In genomic region chrX:107396235-107396634, GRCh38 we compare ENCODE assay signal across 19 cellular contexts. TPM values are rescaled to one million over a fixed set of nuclear protein-coding genes. Genes with fewer than 3 reads are reported as not detected.
DNase-seq lines count a peak whose midpoint lies in the region; ATAC-seq and TF ChIP-seq lines count a peak whose summit lies in the region.
"Had no signal": no experiment of that assay in that cellular context is flagged by ENCODE, and none has a peak within 500 bp of the region (broad histone marks: within the 10 kb centered on the region; RNA-seq: fewer than 3 reads in every experiment).

No MANE protein-coding gene starts in this region.

- CTCF ChIA-PET in SK-N-SH (lab: Yijun Ruan, JAX), result no interaction called here

- H3K27me3 Mint-ChIP-seq in GM23338 (ENCODE audit: insufficient read depth, low read depth, poor library complexity), result no peaks in the 10 kb centered on the region

- H3K79me2 ChIP-seq in SK-N-SH (ENCODE audit: insufficient read depth) (no peaks in the 10 kb centered on the region), GM23338 (replicated peaks; ENCODE audit: insufficient read depth) (no peaks in the 10 kb centered on the region)

- no peak for DNase-seq in SK-N-SH
- no peak for DNase-seq in GM23338 (ENCODE audit: low spot score)
- peak; percentile 1 for DNase-seq in left kidney (ENCODE audit: low read depth, low spot score)
- DNase-seq in activated T-cell treated with anti-CD3 and anti-CD28 coated beads, Interleukin-2, amount 50 U/mL, for 1 hour, result no peak
- DNase-seq in SK-N-DZ (ENCODE audit: low spot score), result no peak
- DNase-seq: C1 segment of cervical spinal cord; Calu3; CD4-positive, alpha-beta memory T cell; COR-L47; DMS53; DMS79 treated with DMSO at 0.1 percent for 48 hours; GF-D8; GM23248; H9 had no signal

- POLR2A ChIA-PET in SK-N-SH (lab: Yijun Ruan, JAX), result no interaction called here

- H3F3A ChIP-seq in SK-N-SH (replicated peaks; ENCODE audit: insufficient read depth), result no peaks in the 10 kb centered on the region
- no peaks in the 10 kb centered on the region for H3F3A ChIP-seq in GM23338 (replicated peaks; ENCODE audit: low read depth)

- no peak overlapping the region for H3K4me3 ChIP-seq in SK-N-SH (ENCODE audit: low read depth in 2 of 2, low read length in 1 of 2)
- H3K4me3 ChIP-seq in GM23338, result no peak overlapping the region
- H3K4me3 ChIP-seq: GM23248 had no signal

- TF ChIP-seq RAD21 in SK-N-SH (IDR thresholded peaks at IDR 0.05; ENCODE audit: low read length), result no peak
- no peak for TF ChIP-seq RAD21 in Ishikawa (IDR thresholded peaks at IDR 0.05; ENCODE audit: low read depth)

- no peak overlapping the region for H3K9ac ChIP-seq in SK-N-SH
- H3K9ac ChIP-seq: GM23248 had no signal

- H3K27ac Mint-ChIP-seq in GM23338, result no peak overlapping the region
- H3K27ac Mint-ChIP-seq: CD4-positive, alpha-beta memory T cell; H9 had no signal

- ATAC-seq in SK-N-SH treated with all-trans-retinoic acid at 6 μM for 48 hours, result no peak
- no peak for ATAC-seq in GM23338
- no peak for ATAC-seq in HG02870 (IDR thresholded peaks at IDR 0.05; ENCODE audit: unreplicated experiment)

- no peaks in the 10 kb centered on the region for H3K9me3 ChIP-seq in SK-N-SH

- H3K36me3 ChIP-seq in SK-N-SH (replicated peaks in 1 of 2; ENCODE audit: control insufficient read depth in 1 of 2, insufficient read depth in 2 of 2, low read length in 1 of 2) (no peaks in the 10 kb centered on the region), GM23338 (ENCODE audit: insufficient read depth) (no peaks in the 10 kb centered on the region)

- H3K27me3 ChIP-seq in SK-N-SH (ENCODE audit: insufficient read depth), result no peaks in the 10 kb centered on the region
- no peaks in the 10 kb centered on the region for H3K27me3 ChIP-seq in GM23338 (ENCODE audit: insufficient read depth)

- TF ChIP-seq CTCF in SK-N-SH (IDR thresholded peaks at IDR 0.05), result no peak
- no peak for TF ChIP-seq CTCF in GM23338 (conservative IDR thresholded peaks at IDR 0.05; ENCODE audit: low read depth in 2 of 2)

- H3K4me3 Mint-ChIP-seq in GM23338, result no peak overlapping the region
- H3K4me3 Mint-ChIP-seq: CD4-positive, alpha-beta memory T cell; H9 had no signal

- TF ChIP-seq EP300 in SK-N-SH (IDR thresholded peaks at IDR 0.05; ENCODE audit: borderline replicate concordance in 1 of 2, low read depth in 1 of 2, low read length in 1 of 2) (no peak), Ishikawa (IDR thresholded peaks at IDR 0.05; ENCODE audit: borderline replicate concordance) (no peak)

- H3K36me3 Mint-ChIP-seq in GM23338 (ENCODE audit: low read depth), result no peaks in the 10 kb centered on the region
- H3K36me3 Mint-ChIP-seq: CD4-positive, alpha-beta memory T cell had no signal

- H3K4me1 Mint-ChIP-seq in GM23338, result no peaks in the 10 kb centered on the region
- H3K4me1 Mint-ChIP-seq: CD4-positive, alpha-beta memory T cell; H9 had no signal

- H3K9me2 ChIP-seq in SK-N-SH (no peaks in the 10 kb centered on the region), GM23338 (ENCODE audit: insufficient read depth) (no peaks in the 10 kb centered on the region)

- H3K4me2 ChIP-seq in SK-N-SH (no peak overlapping the region), GM23338 (no peak overlapping the region)

- WGBS in SK-N-SH (ENCODE audit: low lambda C conversion rate), result 0% methylated on average over 1 of the region's 1 CpG

- H3K9me3 Mint-ChIP-seq in GM23338, result no peaks in the 10 kb centered on the region; the same call in 2 of the 3 replicates

- H3K27ac ChIP-seq in SK-N-SH (ENCODE audit: low read depth in 2 of 2, low read length in 1 of 2), result no peak overlapping the region
- H3K27ac ChIP-seq in GM23338 (ENCODE audit: low read depth), result no peak overlapping the region
- H3K27ac ChIP-seq: 22Rv1, GM23248 had no signal

- H3K4me1 ChIP-seq in SK-N-SH (ENCODE audit: control insufficient read depth in 1 of 2, insufficient read depth in 2 of 2, low read depth in 1 of 2, low read length in 1 of 2), result no peaks in the 10 kb centered on the region
- no peaks in the 10 kb centered on the region for H3K4me1 ChIP-seq in GM23338 (ENCODE audit: insufficient read depth)

- no peak overlapping the region for H2AFZ ChIP-seq in SK-N-SH (ENCODE audit: low read depth)
- no peak overlapping the region for H2AFZ ChIP-seq in GM23338
- H2AFZ ChIP-seq: GM23248 had no signal

- H4K20me1 ChIP-seq in SK-N-SH (ENCODE audit: insufficient read depth) (no peaks in the 10 kb centered on the region), GM23338 (replicated peaks; ENCODE audit: insufficient read depth) (no peaks in the 10 kb centered on the region)

TF ChIP-seq in SK-N-SH, 30 proteins besides CTCF, POLR2A, EP300 and RAD21 (continues in another document):
- TF ChIP-seq GATA2 (CRISPR knock-in tag; IDR thresholded peaks at IDR 0.05), result no peak
- TF ChIP-seq CHD2 (IDR thresholded peaks at IDR 0.05; ENCODE audit: low read length, partially characterized antibody), result no peak
- no peak for TF ChIP-seq TEAD4 (IDR thresholded peaks at IDR 0.05; ENCODE audit: borderline replicate concordance, insufficient read depth)

TF ChIP-seq in SK-N-SH treated with all-trans-retinoic acid at 6 μM for 48 hours, 23 proteins besides CTCF, POLR2A, EP300 and RAD21 (continues in another document):
- TF ChIP-seq ZNF8 (CRISPR knock-in tag; IDR thresholded peaks at IDR 0.05) (no peak), GLIS3 (CRISPR knock-in tag; IDR thresholded peaks at IDR 0.05) (no peak)

TF ChIP-seq in GM23338, 12 proteins besides CTCF, POLR2A, EP300 and RAD21 (continues in another document):
- TF ChIP-seq STAT1 (IDR thresholded peaks at IDR 0.05; ENCODE audit: unreplicated experiment) (no peak), NANOG (IDR thresholded peaks at IDR 0.05; ENCODE audit: borderline replicate concordance) (no peak), POLR2AphosphoS5 (IDR thresholded peaks at IDR 0.05; ENCODE audit: low read depth) (no peak), REST (IDR thresholded peaks at IDR 0.05; ENCODE audit: unreplicated experiment) (peak; percentile 33), CREB1 (CRISPR knock-in tag; IDR thresholded peaks at IDR 0.05; ENCODE audit: low read depth) (no peak)

TF ChIP-seq in Ishikawa, 13 proteins besides CTCF, POLR2A, EP300 and RAD21:
- TF ChIP-seq FOXM1 (IDR thresholded peaks at IDR 0.05; ENCODE audit: borderline replicate concordance, low read depth), result no peak
- TF ChIP-seq USF1 (IDR thresholded peaks at IDR 0.05), result no peak
- TF ChIP-seq REST (IDR thresholded peaks at IDR 0.05; ENCODE audit: low read depth), result peak; percentile 74
- TF ChIP-seq CEBPB (IDR thresholded peaks at IDR 0.05), result no peak
TF ChIP-seq in Ishikawa: peak in this region for 1.

RNA-seq across cellular contexts. Expression of gene FRMPD3, which starts 53.2 kb away (rescaled TPM):
- polyA plus RNA-seq in SK-N-SH (2012; rRNA removed), result 0.03 and 0.06 TPM in 2 replicates
- 0.01 and 0.03 TPM in 2 replicates for polyA plus RNA-seq in SK-N-SH (2012; cell fraction: cytosol; rRNA removed)
- 0.06 TPM in 2 replicates for polyA plus RNA-seq in SK-N-SH (2012; cell fraction: nucleus; rRNA removed)
- total RNA-seq in GM23338 (2014; rRNA removed; shearing (Covaris generic)), result 1.4 and 1.8 TPM in 2 replicates
- polyA plus RNA-seq in GM23338 (2016; fragmentation: Nextera tagmentation; extraction: Ambion mirVana), result 0.11 and 0.16 TPM in 2 replicates
- polyA plus RNA-seq in SK-N-DZ (2014; cell fraction: cytosol; rRNA removed), result 0.01 and 0.05 TPM in 2 replicates
- polyA plus RNA-seq in SK-N-DZ (2014; cell fraction: nucleus; rRNA removed), result 0.24 and 0.35 TPM in 2 replicates
- total RNA-seq: CD4-positive, alpha-beta memory T cell; G401; GM23248 had no signal
- polyA plus RNA-seq: CD4-positive, alpha-beta memory T cell; GM23248 had no signal
